In the genomic region with DNA sequence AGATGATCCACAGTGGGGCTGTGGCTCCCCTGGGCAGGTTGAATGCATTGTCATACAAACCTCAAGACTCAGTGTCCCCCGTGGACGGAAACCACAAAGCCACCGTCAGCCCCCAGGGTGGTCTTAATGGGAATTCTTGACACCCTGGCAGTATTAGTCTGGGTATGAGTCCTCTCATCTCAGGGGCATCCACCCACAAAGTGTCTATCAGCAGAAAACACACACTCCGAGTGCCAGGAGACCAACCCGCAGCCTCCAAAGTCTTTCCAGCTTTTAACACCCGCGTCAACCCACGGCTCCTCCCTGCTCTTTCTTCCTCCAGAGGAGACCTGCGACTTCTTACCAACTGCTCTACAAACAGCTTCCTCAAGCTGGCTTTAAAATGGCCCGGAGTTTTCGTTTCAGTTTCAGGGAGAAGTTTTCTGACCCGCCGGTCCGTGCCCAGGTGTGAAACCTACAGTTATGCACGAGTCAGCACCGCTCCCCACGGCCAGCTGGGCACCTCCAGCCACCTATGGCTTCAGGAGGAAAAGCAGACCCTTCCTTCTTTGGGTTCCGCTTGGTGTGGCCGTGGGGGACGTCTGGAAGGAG, we compare ENCODE assay signal across 8 cellular contexts. TPM values are rescaled to one million over a fixed set of nuclear protein-coding genes. Genes with fewer than 3 reads are reported as not detected.
DNase-seq lines count a peak whose midpoint lies in the region; ATAC-seq and TF ChIP-seq lines count a peak whose summit lies in the region.

No MANE protein-coding gene starts in this region.

- H3K4me1 ChIP-seq in ACC112 (ENCODE audit: control insufficient read depth, insufficient read depth, low read length, unreplicated experiment), result peaks cover 17% of the 10 kb centered on the region

- H3K9me3 Mint-ChIP-seq in activated T-cell treated with anti-CD3 and anti-CD28 coated beads, Interleukin-2, amount 50 U/mL, for 4 hours, result no peaks in the 10 kb centered on the region
- peaks cover 4% of the 10 kb centered on the region for H3K9me3 Mint-ChIP-seq in progenitor cell of endocrine pancreas (ENCODE audit: low read depth)

- peaks cover 20% of the 10 kb centered on the region for H3K36me3 Mint-ChIP-seq in activated T-cell treated with anti-CD3 and anti-CD28 coated beads, Interleukin-2, amount 50 U/mL, for 4 hours (ENCODE audit: insufficient read depth)
- no peaks in the 10 kb centered on the region for H3K36me3 Mint-ChIP-seq in progenitor cell of endocrine pancreas (ENCODE audit: insufficient read depth)

- peak overlapping the region; percentile 16 for H3K4me3 ChIP-seq in ACC112 (ENCODE audit: low read depth, low read length)

- H3K27me3 ChIP-seq in ACC112 (ENCODE audit: insufficient read depth, low read length), result peaks cover 60% of the 10 kb centered on the region

- no peak overlapping the region for H2AFZ ChIP-seq in ACC112 (ENCODE audit: low read length, unreplicated experiment)

- TF ChIP-seq CTCF in progenitor cell of endocrine pancreas (IDR thresholded peaks at IDR 0.05; ENCODE audit: unreplicated experiment), result no peak

- H3K27ac Mint-ChIP-seq in progenitor cell of endocrine pancreas, result no peak overlapping the region

- no peak for DNase-seq in activated T-cell treated with anti-CD3 and anti-CD28 coated beads, Interleukin-2, amount 50 U/mL, for 4 hours
- DNase-seq in progenitor cell of endocrine pancreas (ENCODE audit: low spot score, unreplicated experiment) (peak; percentile 3), NCI-H748 treated with DMSO at 0.1 percent for 48 hours (lab: John Stamatoyannopoulos, UW) (no peak), hippocampal formation (lab: John Stamatoyannopoulos, UW) (no peak), DMS153 treated with DMSO at 0.1 percent for 48 hours (lab: John Stamatoyannopoulos, UW; ENCODE audit: unreplicated experiment) (no peak)

- ATAC-seq in GM19372 (IDR thresholded peaks at IDR 0.05; ENCODE audit: low read depth, unreplicated experiment) (peak; percentile 47), HG03469 (IDR thresholded peaks at IDR 0.05; ENCODE audit: unreplicated experiment) (peak; percentile 31)
- ATAC-seq in activated T-cell treated with anti-CD3 and anti-CD28 coated beads, Interleukin-2, amount 50 U/mL, for 4 hours, result no peak

- H3K4me3 Mint-ChIP-seq in activated T-cell treated with anti-CD3 and anti-CD28 coated beads, Interleukin-2, amount 50 U/mL, for 4 hours, result peak overlapping the region; percentile 72
- no peak overlapping the region for H3K4me3 Mint-ChIP-seq in progenitor cell of endocrine pancreas (ENCODE audit: low read depth)

- no peak overlapping the region for H3K27ac ChIP-seq in ACC112 (ENCODE audit: low read depth, low read length)

- H3K27me3 Mint-ChIP-seq in activated T-cell treated with anti-CD3 and anti-CD28 coated beads, Interleukin-2, amount 50 U/mL, for 4 hours (ENCODE audit: low read depth), result no peaks in the 10 kb centered on the region
- H3K27me3 Mint-ChIP-seq in progenitor cell of endocrine pancreas, result peaks cover 10% of the 10 kb centered on the region

- no peaks in the 10 kb centered on the region for H3K79me2 ChIP-seq in ACC112 (ENCODE audit: control insufficient read depth, insufficient read depth, low read length, unreplicated experiment)

- no peaks in the 10 kb centered on the region for H3K36me3 ChIP-seq in ACC112 (ENCODE audit: insufficient read depth, low read length)

- H3K4me1 Mint-ChIP-seq in activated T-cell treated with anti-CD3 and anti-CD28 coated beads, Interleukin-2, amount 50 U/mL, for 4 hours (ENCODE audit: low read depth), result peaks cover 86% of the 10 kb centered on the region
- H3K4me1 Mint-ChIP-seq in progenitor cell of endocrine pancreas (ENCODE audit: low read depth), result no peaks in the 10 kb centered on the region

RNA-seq across cellular contexts. Expression of a gene that starts 14.4 kb away (rescaled TPM):
- total RNA-seq in activated T-cell treated with anti-CD3 and anti-CD28 coated beads, Interleukin-2, amount 50 U/mL, for 4 hours, result 10 to 100 TPM; 33.0 to 53.2 (median 36.9) TPM
- total RNA-seq in progenitor cell of endocrine pancreas, result 24.5 and 26.2 TPM in 2 replicates

Comparison
In these comparisons a context has a peak if more than half of its experiments do, and no peak if none do; other contexts are left out.
1. ATAC-seq: peak in GM19372 (single experiment) and HG03469 (single experiment); none in activated T-cell treated with anti-CD3 and anti-CD28 coated beads, Interleukin-2, amount 50 U/mL, for 4 hours (0 of 2).